ENCODE assay signal across 8 cellular contexts in the genomic region with DNA sequence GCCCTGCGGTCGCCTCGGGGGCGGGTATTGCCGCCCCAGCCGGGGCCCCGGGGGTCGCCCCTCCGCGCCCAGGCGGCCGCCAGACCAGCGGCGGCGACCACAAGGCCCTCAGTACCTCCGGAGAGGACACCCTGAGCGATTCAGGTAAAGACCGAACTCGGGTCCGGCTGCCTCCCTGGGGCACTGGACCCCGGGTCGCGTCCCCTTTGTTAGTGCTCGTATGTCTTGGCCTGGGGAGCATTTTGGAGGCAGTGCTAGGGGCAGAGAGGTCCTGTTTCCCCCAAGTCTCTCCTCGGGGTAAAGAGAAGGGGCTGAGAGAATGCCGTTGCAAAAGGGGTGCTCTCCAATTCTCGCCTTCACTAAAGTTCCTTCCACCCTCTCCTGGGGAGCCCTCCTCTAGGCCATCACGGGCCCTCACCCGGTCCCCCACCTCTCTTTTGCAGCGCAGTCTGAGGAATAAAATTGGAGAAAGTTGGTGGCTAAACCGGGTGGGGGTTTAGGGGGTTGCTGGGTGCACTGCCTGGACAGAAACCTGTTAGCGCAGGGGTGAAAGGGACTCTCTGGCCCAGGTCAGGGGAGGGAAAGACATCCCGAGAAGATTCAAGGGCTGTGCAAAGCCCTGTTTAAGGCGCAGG. TPM values are rescaled to one million over a fixed set of nuclear protein-coding genes. Genes with fewer than 3 reads are reported as not detected.
DNase-seq lines count a peak whose midpoint lies in the region; ATAC-seq, FAIRE-seq and TF ChIP-seq lines count a peak whose summit lies in the region.

No MANE protein-coding gene starts in this region.

- TF ChIP-seq CTCF in A549 (IDR thresholded peaks at IDR 0.05) (no peak), endothelial cell (IDR thresholded peaks at IDR 0.05; ENCODE audit: unreplicated experiment) (no peak), ovary (IDR thresholded peaks at IDR 0.05) (no peak)

- H3K27me3 ChIP-seq in HAP-1 (ENCODE audit: low read depth) (no peaks in the 10 kb centered on the region), ovary (no peaks in the 10 kb centered on the region)

- ATAC-seq in A549: no peak
- ATAC-seq in GM21619 (IDR thresholded peaks at IDR 0.05; ENCODE audit: unreplicated experiment): no peak
- ATAC-seq in GM21447 (IDR thresholded peaks at IDR 0.05; ENCODE audit: unreplicated experiment): no peak
- ATAC-seq in HG03565 (IDR thresholded peaks at IDR 0.05; ENCODE audit: unreplicated experiment): no peak
- ATAC-seq in GM21423 (IDR thresholded peaks at IDR 0.05; ENCODE audit: unreplicated experiment): no peak

- H3K27ac ChIP-seq in A549 (no peak overlapping the region), ovary (peak overlapping the region in 1 of 2 donors; percentile 30)

- 65% methylated on average over 20 of the region's 34 CpGs for WGBS in A549 (ENCODE audit: missing lambda C conversion rate)
- 4 to 14% (median 5%) methylated on average over 22 to 34 of the region's 34 CpGs for WGBS in ovary, 3 donors

- no peak overlapping the region for H3K27ac Mint-ChIP-seq in endothelial cell (ENCODE audit: unreplicated experiment)

- no peak for TF ChIP-seq POLR2A in A549 (IDR thresholded peaks at IDR 0.05; ENCODE audit: low read length)
- TF ChIP-seq POLR2A in ovary (IDR thresholded peaks at IDR 0.05): no peak

- FAIRE-seq in A549 (lab: Jason Lieb, UNC): no peak

- H3K36me3 ChIP-seq in HAP-1 (replicated peaks) (peaks cover 11% of the 10 kb centered on the region), ovary (no peaks in the 10 kb centered on the region)

- peak overlapping the region; percentile 37; the same call in 2 of the 3 replicates for H3K4me3 ChIP-seq in A549
- H3K4me3 ChIP-seq in HAP-1: peak overlapping the region; percentile 39
- H3K4me3 ChIP-seq in ovary: peak overlapping the region; percentile 22

- H3K27me3 Mint-ChIP-seq in endothelial cell (ENCODE audit: unreplicated experiment): peaks cover 2% of the 10 kb centered on the region

- H3K4me3 Mint-ChIP-seq in endothelial cell (ENCODE audit: unreplicated experiment): peak overlapping the region; percentile 93

- H3K4me1 Mint-ChIP-seq in endothelial cell (ENCODE audit: unreplicated experiment): peaks cover 12% of the 10 kb centered on the region

- H3K9me3 ChIP-seq in A549: no peaks in the 10 kb centered on the region
- no peaks in the 10 kb centered on the region for H3K9me3 ChIP-seq in HAP-1
- no peaks in the 10 kb centered on the region for H3K9me3 ChIP-seq in ovary

- POLR2A ChIA-PET in A549 (lab: Yijun Ruan, JAX): no interaction called here

- DNase-seq in A549 (ENCODE audit: low read depth in 1 of 2, low spot score in 1 of 2) (no peak), HAP-1 (ENCODE audit: low spot score in 2 of 2) (peak in 1 of 2 experiments; percentile 28), endothelial cell (ENCODE audit: low spot score) (peak; percentile 19), ovary (peak in 2 of 5 donors; percentile 8 to 26)

- TF ChIP-seq EP300 in A549 (IDR thresholded peaks at IDR 0.05) (no peak), ovary (IDR thresholded peaks at IDR 0.05) (no peak)

- peaks cover 24% of the 10 kb centered on the region for H3K4me1 ChIP-seq in A549
- H3K4me1 ChIP-seq in HAP-1: peaks cover 20% of the 10 kb centered on the region
- H3K4me1 ChIP-seq in ovary (ENCODE audit: insufficient read depth): no peaks in the 10 kb centered on the region

- H3K36me3 Mint-ChIP-seq in endothelial cell (ENCODE audit: low read depth, unreplicated experiment): peaks cover 3% of the 10 kb centered on the region

- H3K4me2 ChIP-seq in A549: peak overlapping the region; percentile 89

- no peaks in the 10 kb centered on the region for H3K9me3 Mint-ChIP-seq in endothelial cell (ENCODE audit: unreplicated experiment)

- CTCF ChIA-PET in A549 (lab: Yijun Ruan, JAX): interaction anchor here (0.7 to 1.3 kb wide), 3 partner anchors 304 to 567 kb away, joined by 3 to 4 read pairs (median 3); no protein-coding TSS in a partner anchor

- in situ Hi-C loops in HAP-1 (cut with MboI; ENCODE audit: low sequenced_read_pairs): loop anchor here (5.0 to 25.0 kb wide), 3 partner anchors 306 to 569 kb away; no protein-coding TSS in a partner anchor

- intact Hi-C loops in ovary (cut with DNase I): loop anchor here in 2 of 4 donors (5.0 to 10.0 kb wide), 4 partner anchors 306 to 814 kb away; no protein-coding TSS in a partner anchor

- TF ChIP-seq RAD21 in A549 (conservative IDR thresholded peaks at IDR 0.05 in 1 of 2, IDR thresholded peaks at IDR 0.05 in 1 of 2): no peak

TF ChIP-seq in A549, 52 proteins besides CTCF, POLR2A, EP300 and RAD21:
- TF ChIP-seq KDM5A (IDR thresholded peaks at IDR 0.05) (no peak), ZC3H11A (IDR thresholded peaks at IDR 0.05) (no peak), SREBF2 (IDR thresholded peaks at IDR 0.05) (no peak), EHF (CRISPR knock-in tag; IDR thresholded peaks at IDR 0.05) (no peak), RNF2 (IDR thresholded peaks at IDR 0.05; ENCODE audit: borderline replicate concordance, low read depth) (0 out of 2 replicates have a peak, but pooled peaks have one; percentile 41), NR3C1 (IDR thresholded peaks at IDR 0.05) (no peak), POLR2AphosphoS2 (conservative IDR thresholded peaks at IDR 0.05; ENCODE audit: low read length) (no peak)
TF ChIP-seq in A549: peak in this region for 1.

RNA-seq across cellular contexts. Expression of gene MYCN, which starts 2.5 kb away (rescaled TPM):
- not detected in 2 replicates for polyA plus RNA-seq in A549 (2011; rRNA removed)
- polyA plus RNA-seq in A549 (2012; cell fraction: cytosol; rRNA removed): not detected in 2 replicates
- polyA plus RNA-seq in A549 (2012; cell fraction: nucleus; rRNA removed): 0.02 TPM in 1 of 2 replicates, not detected in the other
- polyA plus RNA-seq in A549 (2017; fragmentation: RNase III; extraction: RNeasy Plus Mini Kit Qiagen cat#74134 plus additional on column Dnase treatment): not detected in 3 replicates
- polyA minus RNA-seq in A549 (2011; rRNA and poly(A)+ RNA removed): not detected in 2 replicates
- total RNA-seq in endothelial cell (ENCODE audit: unreplicated experiment): 8.5 TPM
- total RNA-seq in ovary: 1 to 10 TPM; 1.2 to 7.0 (median 2.1) TPM
- 1 to 10 TPM; 2.7 to 3.8 TPM for polyA plus RNA-seq in ovary
